In genomic region chr17:36623281-36623680, GRCh38 we compare ENCODE assay signal across 28 cellular contexts. TPM values are rescaled to one million over a fixed set of nuclear protein-coding genes. Genes with fewer than 3 reads are reported as not detected.
"Had no signal": no experiment of that assay in that cellular context is flagged by ENCODE, and none has a peak within 500 bp of the region (broad histone marks: within the 10 kb centered on the region; RNA-seq: fewer than 3 reads in every experiment).

No MANE protein-coding gene starts in this region.

- H3K9ac ChIP-seq: KMS-11 had no signal

- H3K27me3 Mint-ChIP-seq: activated CD4-positive, alpha-beta T cell treated with anti-CD3 and anti-CD28 coated beads, Interleukin-2, amount 10 ng/mL, durations not matched to agents 7 days and 5 days; activated naive CD4-positive, alpha-beta T cell treated with anti-CD3 and anti-CD28 coated beads, Interleukin-2, amount 50 U/mL, for 24 hours; activated naive CD8-positive, alpha-beta T cell treated with anti-CD3 and anti-CD28 coated beads, Interleukin-2, amount 10 ng/mL, durations not matched to agents 7 days and 5 days; activated T-cell treated with anti-CD3 and anti-CD28 coated beads, Interleukin-2, amount 50 U/mL, for 24 hours; central memory CD8-positive, alpha-beta T cell had no signal

- H3K9me3 ChIP-seq: ascending aorta, colonic mucosa had no signal

- H3K4me3 ChIP-seq: ascending aorta, cardiac muscle cell, colonic mucosa, PC-9 had no signal

- H3K4me2 ChIP-seq: KMS-11, PC-9 had no signal

- H3K36me3 ChIP-seq: ascending aorta, cardiac muscle cell, colonic mucosa had no signal

- H3K4me1 ChIP-seq: ascending aorta, colonic mucosa had no signal

- H3K36me3 Mint-ChIP-seq: activated naive CD4-positive, alpha-beta T cell treated with anti-CD3 and anti-CD28 coated beads, Interleukin-2, amount 50 U/mL, for 24 hours; activated naive CD8-positive, alpha-beta T cell treated with anti-CD3 and anti-CD28 coated beads, Interleukin-2, amount 10 ng/mL, durations not matched to agents 7 days and 5 days had no signal

- H3K4me1 Mint-ChIP-seq: activated CD4-positive, alpha-beta T cell treated with anti-CD3 and anti-CD28 coated beads, Interleukin-2, amount 10 ng/mL, durations not matched to agents 7 days and 5 days; activated naive CD4-positive, alpha-beta T cell treated with anti-CD3 and anti-CD28 coated beads, Interleukin-2, amount 50 U/mL, for 24 hours had no signal

- DNase-seq: activated CD4-positive, alpha-beta T cell treated with anti-CD3 and anti-CD28 coated beads, Interleukin-2, amount 10 ng/mL, durations not matched to agents 7 days and 5 days; activated CD4-positive, alpha-beta T cell treated with anti-CD3 and anti-CD28 coated beads, Interleukin-2, amount 50 U/mL, for 48 hours; activated CD8-positive, alpha-beta T cell treated with anti-CD3 and anti-CD28 coated beads, Interleukin-2, amount 10 ng/mL, durations not matched to agents 7 days and 5 days; activated gamma-delta T cell; activated naive CD4-positive, alpha-beta T cell treated with Interleukin-2 at 50 U/mL for 16 hours; activated naive CD8-positive, alpha-beta T cell treated with anti-CD3 and anti-CD28 coated beads, Interleukin-2, amount 10 ng/mL, durations not matched to agents 7 days and 5 days; activated T-cell treated with anti-CD3 and anti-CD28 coated beads, Interleukin-2, amount 50 U/mL, for 24 hours; amygdala; colonic mucosa; MM.1S; MV-4-11; NCI-H1092; NCI-H1694 treated with DMSO at 0.1 percent for 48 hours; NCI-H2029; NCI-H524 treated with DMSO at 0.1 percent for 48 hours; NCI-H82; NK-92 treated with Interleukin-12 subunit alpha and Interleukin-12 subunit beta, amount 100 ng/mL, for 24 hours; PC-9; Right ventricle myocardium superior; SW 1271; T-helper 1 cell; T1000 had no signal

- H2AFZ ChIP-seq: PC-9 had no signal

- H3K4me3 Mint-ChIP-seq: activated CD4-positive, alpha-beta T cell treated with anti-CD3 and anti-CD28 coated beads, Interleukin-2, amount 10 ng/mL, durations not matched to agents 7 days and 5 days; activated CD8-positive, alpha-beta T cell treated with anti-CD3 and anti-CD28 coated beads, Interleukin-2, amount 10 ng/mL, durations not matched to agents 7 days and 5 days; activated naive CD4-positive, alpha-beta T cell treated with anti-CD3 and anti-CD28 coated beads, Interleukin-2, amount 50 U/mL, for 24 hours; activated naive CD8-positive, alpha-beta T cell treated with anti-CD3 and anti-CD28 coated beads, Interleukin-2, amount 10 ng/mL, durations not matched to agents 7 days and 5 days; activated T-cell treated with anti-CD3 and anti-CD28 coated beads, Interleukin-2, amount 50 U/mL, for 24 hours; central memory CD8-positive, alpha-beta T cell had no signal

- H3K27ac ChIP-seq: ascending aorta, cardiac muscle cell, colonic mucosa, KMS-11, PC-9 had no signal

- H3K9me3 Mint-ChIP-seq: activated CD4-positive, alpha-beta T cell treated with anti-CD3 and anti-CD28 coated beads, Interleukin-2, amount 10 ng/mL, durations not matched to agents 7 days and 5 days; activated naive CD4-positive, alpha-beta T cell treated with anti-CD3 and anti-CD28 coated beads, Interleukin-2, amount 50 U/mL, for 24 hours; activated naive CD8-positive, alpha-beta T cell treated with anti-CD3 and anti-CD28 coated beads, Interleukin-2, amount 10 ng/mL, durations not matched to agents 7 days and 5 days; activated T-cell treated with anti-CD3 and anti-CD28 coated beads, Interleukin-2, amount 50 U/mL, for 24 hours; activated T-helper 2 cell treated with anti-CD3 and anti-CD28 coated beads, Interferon-gamma antibody, Interleukin-2, Interleukin-4, amounts not matched to agents 10 μg/mL and 5 μg/mL and 100 μg/mL, durations not matched to agents 14 hours and 24 hours and 36 hours; central memory CD8-positive, alpha-beta T cell had no signal

- H3K27me3 ChIP-seq: ascending aorta, colonic mucosa had no signal

- H3K27ac Mint-ChIP-seq: activated CD4-positive, alpha-beta T cell treated with anti-CD3 and anti-CD28 coated beads, Interleukin-2, amount 10 ng/mL, durations not matched to agents 7 days and 5 days; activated CD8-positive, alpha-beta T cell treated with anti-CD3 and anti-CD28 coated beads, Interleukin-2, amount 10 ng/mL, durations not matched to agents 7 days and 5 days; activated naive CD4-positive, alpha-beta T cell treated with anti-CD3 and anti-CD28 coated beads, Interleukin-2, amount 50 U/mL, for 24 hours; activated naive CD8-positive, alpha-beta T cell treated with anti-CD3 and anti-CD28 coated beads, Interleukin-2, amount 10 ng/mL, durations not matched to agents 7 days and 5 days; activated T-cell treated with anti-CD3 and anti-CD28 coated beads, Interleukin-2, amount 50 U/mL, for 24 hours; activated T-helper 2 cell treated with anti-CD3 and anti-CD28 coated beads, Interferon-gamma antibody, Interleukin-2, Interleukin-4, amounts not matched to agents 10 μg/mL and 5 μg/mL and 100 μg/mL, durations not matched to agents 14 hours and 24 hours and 36 hours had no signal

RNA-seq across cellular contexts. Expression of gene MRM1, which starts 21.9 kb away (rescaled TPM):
- total RNA-seq: ascending aorta had no signal
